In genomic region chr12:57272337-57273151, GRCh38 we compare ENCODE assay signal across 15 cellular contexts. TPM values are rescaled to one million over a fixed set of nuclear protein-coding genes. Genes with fewer than 3 reads are reported as not detected.
DNase-seq lines count a peak whose midpoint lies in the region; ATAC-seq and TF ChIP-seq lines count a peak whose summit lies in the region.
"Had no signal": no experiment of that assay in that cellular context is flagged by ENCODE, and none has a peak within 500 bp of the region (broad histone marks: within the 10 kb centered on the region; RNA-seq: fewer than 3 reads in every experiment).

No MANE protein-coding gene starts in this region.

- H3K4me3 ChIP-seq in SK-N-SH (ENCODE audit: low read depth in 2 of 2, low read length in 1 of 2) (no peak overlapping the region), psoas muscle (no peak overlapping the region), colonic mucosa (no peak overlapping the region)
- H3K4me3 ChIP-seq: gastroesophageal sphincter, GM12878 had no signal

- intact Hi-C loops in psoas muscle (cut with DNase I) (no loop called here), colonic mucosa (cut with DNase I) (no loop called here)

- H3K9ac ChIP-seq in SK-N-SH (no peak overlapping the region), colonic mucosa (ENCODE audit: low read depth in 2 of 2, low read length in 2 of 2) (no peak overlapping the region)

- H3K4me1 ChIP-seq in SK-N-SH (ENCODE audit: control insufficient read depth in 1 of 2, insufficient read depth in 2 of 2, low read depth in 1 of 2, low read length in 1 of 2) (peaks cover 7 to 12% of the 10 kb centered on the region in 2 experiments; a peak in 2 of 4 replicates), psoas muscle (peaks cover 19% of the 10 kb centered on the region), colonic mucosa (no peaks in the 10 kb centered on the region)
- H3K4me1 ChIP-seq: gastroesophageal sphincter had no signal

- peaks cover 9 to 24% of the 10 kb centered on the region in 2 experiments for H3K36me3 ChIP-seq in SK-N-SH (replicated peaks in 1 of 2; ENCODE audit: control insufficient read depth in 1 of 2, insufficient read depth in 2 of 2, low read length in 1 of 2)
- H3K36me3 ChIP-seq in psoas muscle (ENCODE audit: insufficient read depth in 1 of 2, low read depth in 1 of 2) = peaks cover 0 to 46% of the 10 kb centered on the region in 2 donors
- peaks cover 12% of the 10 kb centered on the region for H3K36me3 ChIP-seq in colonic mucosa

- H3K27me3 ChIP-seq in SK-N-SH (ENCODE audit: insufficient read depth) = no peaks in the 10 kb centered on the region
- no peaks in the 10 kb centered on the region for H3K27me3 ChIP-seq in psoas muscle (ENCODE audit: insufficient read depth in 3 of 3, low read length in 2 of 3)
- H3K27me3 ChIP-seq in colonic mucosa = no peaks in the 10 kb centered on the region
- H3K27me3 ChIP-seq: gastroesophageal sphincter had no signal

- H3K4me2 ChIP-seq in SK-N-SH = no peak overlapping the region

- TF ChIP-seq RAD21 in SK-N-SH (IDR thresholded peaks at IDR 0.05; ENCODE audit: low read length) = no peak

- peak; percentile 68 to 90 (median 80) for ATAC-seq in psoas muscle
- ATAC-seq in GM18868 (IDR thresholded peaks at IDR 0.05; ENCODE audit: unreplicated experiment) = no peak
- no peak for ATAC-seq in GM19452 (IDR thresholded peaks at IDR 0.05; ENCODE audit: unreplicated experiment)
- ATAC-seq: gastroesophageal sphincter; GM12878; stimulated activated naive CD8-positive, alpha-beta T cell treated with anti-CD3 and anti-CD28 coated beads, Interleukin-15, Interleukin-2, amounts not matched to agents 100 U/mL and 50 U/mL, for 24 hours had no signal

- TF ChIP-seq CTCF in SK-N-SH (IDR thresholded peaks at IDR 0.05) = no peak
- TF ChIP-seq CTCF in psoas muscle (IDR thresholded peaks at IDR 0.05) = no peak
- no peak for TF ChIP-seq CTCF in colonic mucosa (IDR thresholded peaks at IDR 0.05)

- H2AFZ ChIP-seq in SK-N-SH (ENCODE audit: low read depth) = no peak overlapping the region

- H3K79me2 ChIP-seq in SK-N-SH (ENCODE audit: insufficient read depth) = no peaks in the 10 kb centered on the region

- H4K20me1 ChIP-seq in SK-N-SH (ENCODE audit: insufficient read depth) = no peaks in the 10 kb centered on the region

- POLR2A ChIA-PET in SK-N-SH (lab: Yijun Ruan, JAX) = interaction anchor here (0.6 to 1.0 kb wide), 2 partner anchors 158 to 170 kb away, joined by 3 to 8 read pairs; no protein-coding TSS in a partner anchor

- H3K27ac ChIP-seq in SK-N-SH (ENCODE audit: low read depth in 2 of 2, low read length in 1 of 2) = peak overlapping the region; percentile 30 to 64; a peak in 2 of 4 replicates
- no peak overlapping the region for H3K27ac ChIP-seq in psoas muscle
- no peak overlapping the region for H3K27ac ChIP-seq in colonic mucosa
- H3K27ac ChIP-seq: gastroesophageal sphincter had no signal

- peaks cover 4% of the 10 kb centered on the region for H3F3A ChIP-seq in SK-N-SH (replicated peaks; ENCODE audit: insufficient read depth)

- H3K9me3 ChIP-seq in SK-N-SH (no peaks in the 10 kb centered on the region), psoas muscle (no peaks in the 10 kb centered on the region), colonic mucosa (no peaks in the 10 kb centered on the region)
- H3K9me3 ChIP-seq: gastroesophageal sphincter had no signal

- 69% methylated on average over 7 of the region's 7 CpGs for WGBS in SK-N-SH (ENCODE audit: low lambda C conversion rate)
- 25 to 28% (median 26%) methylated on average over 6 to 7 of the region's 7 CpGs for WGBS in psoas muscle, 3 donors

- CTCF ChIA-PET in SK-N-SH (lab: Yijun Ruan, JAX) = interaction anchor here (0.7 to 3.5 kb wide), 17 partner anchors 9 to 190 kb away, joined by 3 to 18 read pairs (median 4); partner anchors contain the start of genes GLI1 and INHBE

- DNase-seq in GM04503 (ENCODE audit: low read depth) (peak; percentile 18), SK-N-SH (peak; percentile 49), glomerular visceral epithelial cell (ENCODE audit: extremely low spot score) (peak; percentile 13), psoas muscle (no peak), NCI-H345 (lab: John Stamatoyannopoulos, UW) (no peak), colonic mucosa (no peak)
- DNase-seq: activated effector memory CD4-positive, alpha-beta T cell treated with Interleukin-2 at 50 U/mL for 16 hours; NCI-H69; SIG-M5; stimulated activated CD4-positive, alpha-beta T cell treated with anti-CD3 and anti-CD28 coated beads, Interleukin-2, amount 100 ng/mL, for 48 hours; stimulated activated naive CD8-positive, alpha-beta T cell treated with anti-CD3 and anti-CD28 coated beads, Interleukin-15, Interleukin-2, amounts not matched to agents 100 U/mL and 50 U/mL, for 24 hours had no signal

- TF ChIP-seq EP300 in SK-N-SH (IDR thresholded peaks at IDR 0.05; ENCODE audit: borderline replicate concordance in 1 of 2, low read depth in 1 of 2, low read length in 1 of 2) = no peak

- no peaks in the 10 kb centered on the region for H3K9me2 ChIP-seq in SK-N-SH

TF ChIP-seq in SK-N-SH, 30 proteins besides CTCF, POLR2A, EP300 and RAD21:
- TF ChIP-seq RXRA (IDR thresholded peaks at IDR 0.05; ENCODE audit: borderline replicate concordance, low read depth) (no peak), SIN3A (IDR thresholded peaks at IDR 0.05; ENCODE audit: borderline replicate concordance, low read depth, low read length) (no peak)
TF ChIP-seq in SK-N-SH: peak in this region for 0.

RNA-seq across cellular contexts. Expression of gene STAC3, which starts 21.6 kb away (rescaled TPM):
- polyA plus RNA-seq in SK-N-SH (2012; rRNA removed) (0.63 and 0.76 TPM in 2 replicates), psoas muscle (1,000 to 10,000 TPM in 1 of 3 donors, 100 to 1,000 TPM in 1, 10 to 100 TPM in 1; 98.2 to 1,376 (median 738) TPM)
- 0.38 and 0.51 TPM in 2 replicates for polyA plus RNA-seq in SK-N-SH (2012; cell fraction: cytosol; rRNA removed)
- 5.4 and 7.1 TPM in 2 replicates for polyA plus RNA-seq in SK-N-SH (2012; cell fraction: nucleus; rRNA removed)
- total RNA-seq in psoas muscle (1,000 to 10,000 TPM in 2 of 4 donors, 100 to 1,000 TPM in 2; 576 to 1,676 (median 997) TPM), colonic mucosa (1 to 10 TPM; 1.9 to 2.7 TPM)

RNA-seq across cellular contexts. Expression of gene SHMT2, which starts 43.0 kb away (rescaled TPM):
- 181 and 204 TPM in 2 replicates for polyA plus RNA-seq in SK-N-SH (2012; rRNA removed)
- 86.1 and 133 TPM in 2 replicates for polyA plus RNA-seq in SK-N-SH (2012; cell fraction: cytosol; rRNA removed)
- 206 and 207 TPM in 2 replicates for polyA plus RNA-seq in SK-N-SH (2012; cell fraction: nucleus; rRNA removed)
- total RNA-seq in psoas muscle = 10 to 100 TPM; 39.2 to 59.2 (median 47.3) TPM
- 10 to 100 TPM; 36.6 to 66.8 (median 62.7) TPM for polyA plus RNA-seq in psoas muscle
- 100 to 1,000 TPM in 1 of 2 donors, 10 to 100 TPM in 1; 69.4 to 160 TPM for total RNA-seq in colonic mucosa

RNA-seq across cellular contexts. Expression of gene NXPH4, which starts 56.0 kb away (rescaled TPM):
- polyA plus RNA-seq in SK-N-SH (2012; rRNA removed) (0.18 and 0.31 TPM in 2 replicates), psoas muscle (under 1 TPM in 2 of 3 donors, not detected in 1; 0.01 to 0.20 TPM)
- 0.12 and 0.24 TPM in 2 replicates for polyA plus RNA-seq in SK-N-SH (2012; cell fraction: cytosol; rRNA removed)
- polyA plus RNA-seq in SK-N-SH (2012; cell fraction: nucleus; rRNA removed) = 0.25 and 0.45 TPM in 2 replicates
- total RNA-seq in psoas muscle (under 1 TPM in 3 of 4 donors, not detected in 1; 0.24 to 0.58 (median 0.42) TPM), colonic mucosa (under 1 TPM in 1 of 2 donors, not detected in 1; 0.27 TPM)

Comparison
In these comparisons a context has a peak if more than half of its experiments do, and no peak if none do; other contexts are left out.
1. DNase-seq: peak in GM04503 (single experiment), SK-N-SH (single experiment) and glomerular visceral epithelial cell (single experiment); none in psoas muscle (0 of 2), NCI-H345 (single experiment) and colonic mucosa (single experiment).
2. H3K27ac ChIP-seq: peak in SK-N-SH (2 of 2); none in psoas muscle (single experiment) and colonic mucosa (single experiment).
3. ATAC-seq: peak in psoas muscle (4 of 4); none in GM18868 (single experiment) and GM19452 (single experiment).
4. RNA of gene STAC3, which starts 21.6 kb away (total RNA-seq): 576 to 1,676 TPM in psoas muscle; 1.9 to 2.7 TPM in colonic mucosa; every median in the first group is over 100 times any median in the second.